ENCODE assay signal across 8 cellular contexts in genomic region chr1:94383966-94384408, GRCh38. TPM values are rescaled to one million over a fixed set of nuclear protein-coding genes. Genes with fewer than 3 reads are reported as not detected.
DNase-seq lines count a peak whose midpoint lies in the region; ATAC-seq, FAIRE-seq and TF ChIP-seq lines count a peak whose summit lies in the region.

No MANE protein-coding gene starts in this region.

- TF ChIP-seq POLR2A in A549 (IDR thresholded peaks at IDR 0.05; ENCODE audit: low read length), result no peak

- TF ChIP-seq RAD21 in A549 (conservative IDR thresholded peaks at IDR 0.05 in 1 of 2, IDR thresholded peaks at IDR 0.05 in 1 of 2), result 0 out of 5 replicates have a peak, but pooled peaks have one; percentile 20 to 32

- H3K9ac ChIP-seq in kidney (ENCODE audit: low read length in 2 of 2), result no peak overlapping the region

- H3K27ac ChIP-seq in A549 (peak overlapping the region; percentile 96 to 97), kidney (ENCODE audit: low read depth in 2 of 2, low read length in 2 of 2) (peak overlapping the region; percentile 75 to 79)

- intact Hi-C loops in kidney (cut with DNase I), result no loop called here

- H3K4me3 ChIP-seq in A549 (no peak overlapping the region), kidney (ENCODE audit: low read length in 2 of 2) (no peak overlapping the region)

- H3K9me3 ChIP-seq in A549 (peaks cover 2% of the 10 kb centered on the region; the same call in 1 of the 3 replicates), kidney (ENCODE audit: control insufficient read depth in 1 of 2, low read length in 2 of 2) (no peaks in the 10 kb centered on the region)

- no peak for TF ChIP-seq CTCF in A549 (IDR thresholded peaks at IDR 0.05)
- TF ChIP-seq CTCF in kidney (IDR thresholded peaks at IDR 0.05; ENCODE audit: borderline replicate concordance, extremely low read depth, insufficient read depth), result no peak

- ATAC-seq in A549 (peak; percentile 98), GM19023 (IDR thresholded peaks at IDR 0.05; ENCODE audit: unreplicated experiment) (peak; percentile 75), HG03354 (IDR thresholded peaks at IDR 0.05; ENCODE audit: poor library complexity, severe bottlenecking, unreplicated experiment) (no peak)

- POLR2A ChIA-PET in A549 (lab: Yijun Ruan, JAX), result interaction anchor here (1.0 to 1.5 kb wide), 2 partner anchors 34 to 36 kb away, joined by 3 to 12 read pairs; partner anchors contain the start of gene ABCD3

- no peaks in the 10 kb centered on the region for H3K36me3 ChIP-seq in kidney (ENCODE audit: control insufficient read depth in 1 of 2, insufficient read depth in 2 of 2, low read length in 2 of 2)

- peak; percentile 49 to 61; a peak in 2 of 5 replicates for TF ChIP-seq EP300 in A549 (IDR thresholded peaks at IDR 0.05)

- CTCF ChIA-PET in A549 (lab: Yijun Ruan, JAX), result interaction anchor here (1.4 to 2.6 kb wide), 3 partner anchors 8 to 338 kb away, joined by 3 to 13 read pairs (median 5); no protein-coding TSS in a partner anchor

- 0% methylated on average over 4 of the region's 4 CpGs for WGBS in A549 (ENCODE audit: missing lambda C conversion rate)

- DNase-seq in A549 (ENCODE audit: low read depth in 1 of 2, low spot score in 1 of 2) (peak; percentile 66 to 93), NCI-H526 (lab: John Stamatoyannopoulos, UW) (peak; percentile 72 to 83), kidney (no peak), NCI-H69 (lab: John Stamatoyannopoulos, UW) (no peak), RKO (ENCODE audit: low spot score) (no peak), cerebellar nuclear complex (lab: John Stamatoyannopoulos, UW) (no peak)

- peak overlapping the region; percentile 74 for H3K4me2 ChIP-seq in A549

- H3K4me1 ChIP-seq in A549 (peaks cover 33% of the 10 kb centered on the region), kidney (ENCODE audit: control insufficient read depth in 1 of 2, insufficient read depth in 1 of 2, low read depth in 1 of 2, low read length in 2 of 2) (peaks cover 14 to 34% of the 10 kb centered on the region in 2 donors)

- FAIRE-seq in A549 (lab: Jason Lieb, UNC), result peak; percentile 49
- FAIRE-seq in kidney (lab: Jason Lieb, UNC), result peak; percentile 94

TF ChIP-seq in A549, 52 proteins besides CTCF, POLR2A, EP300 and RAD21 (continues in another document):
- TF ChIP-seq TP53 (CRISPR knock-in tag; IDR thresholded peaks at IDR 0.05), result no peak
- TF ChIP-seq KDM1A (IDR thresholded peaks at IDR 0.05; ENCODE audit: low read depth), result no peak
- peak; percentile 89 for TF ChIP-seq GATA3 (IDR thresholded peaks at IDR 0.05; ENCODE audit: borderline replicate concordance)
- TF ChIP-seq, protein P1, sequence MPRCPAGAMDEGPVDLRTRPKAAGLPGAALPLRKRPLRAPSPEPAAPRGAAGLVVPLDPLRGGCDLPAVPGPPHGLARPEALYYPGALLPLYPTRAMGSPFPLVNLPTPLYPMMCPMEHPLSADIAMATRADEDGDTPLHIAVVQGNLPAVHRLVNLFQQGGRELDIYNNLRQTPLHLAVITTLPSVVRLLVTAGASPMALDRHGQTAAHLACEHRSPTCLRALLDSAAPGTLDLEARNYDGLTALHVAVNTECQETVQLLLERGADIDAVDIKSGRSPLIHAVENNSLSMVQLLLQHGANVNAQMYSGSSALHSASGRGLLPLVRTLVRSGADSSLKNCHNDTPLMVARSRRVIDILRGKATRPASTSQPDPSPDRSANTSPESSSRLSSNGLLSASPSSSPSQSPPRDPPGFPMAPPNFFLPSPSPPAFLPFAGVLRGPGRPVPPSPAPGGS (IDR thresholded peaks at IDR 0.05), result peak; percentile 38; the same call in 2 of the 3 replicates
- TF ChIP-seq CBX8 (IDR thresholded peaks at IDR 0.05), result no peak
- no peak for TF ChIP-seq RCOR1 (IDR thresholded peaks at IDR 0.05; ENCODE audit: low read depth, low read length)
- TF ChIP-seq NR3C1 (IDR thresholded peaks at IDR 0.05), result no peak
- TF ChIP-seq JUNB (IDR thresholded peaks at IDR 0.05), result peak; percentile 67
- no peak for TF ChIP-seq POLR2AphosphoS2 (conservative IDR thresholded peaks at IDR 0.05; ENCODE audit: low read length)
- no peak for TF ChIP-seq CHD2 (IDR thresholded peaks at IDR 0.05; ENCODE audit: low read length, partially characterized antibody)
- TF ChIP-seq FOSL2 (IDR thresholded peaks at IDR 0.05), result peak; percentile 21; the same call in 1 of the 2 replicates
- TF ChIP-seq FOSL2 (CRISPR knock-in tag; IDR thresholded peaks at IDR 0.05), result peak; percentile 75
- no peak for TF ChIP-seq HOXA7 (CRISPR knock-in tag; IDR thresholded peaks at IDR 0.05)
- TF ChIP-seq BHLHE40 (IDR thresholded peaks at IDR 0.05; ENCODE audit: low read depth, low read length), result no peak
- no peak for TF ChIP-seq ZNF302 (CRISPR knock-in tag; IDR thresholded peaks at IDR 0.05)
- no peak for TF ChIP-seq FOXS1 (CRISPR knock-in tag; IDR thresholded peaks at IDR 0.05)
- no peak for TF ChIP-seq PHF8 (IDR thresholded peaks at IDR 0.05; ENCODE audit: borderline replicate concordance, low read depth)
- no peak for TF ChIP-seq USF2 (IDR thresholded peaks at IDR 0.05)
- TF ChIP-seq RARB (CRISPR knock-in tag; IDR thresholded peaks at IDR 0.05), result no peak
- peak in 1 of 2 experiments; percentile 83; a peak in 2 of 4 replicates for TF ChIP-seq CEBPB (IDR thresholded peaks at IDR 0.05)
- peak; percentile 27; the same call in 1 of the 2 replicates for TF ChIP-seq MAX (IDR thresholded peaks at IDR 0.05)
- no peak for TF ChIP-seq MAZ (IDR thresholded peaks at IDR 0.05; ENCODE audit: borderline replicate concordance, low read depth, low read length)
- TF ChIP-seq ELK1 (IDR thresholded peaks at IDR 0.05; ENCODE audit: low read depth, low read length), result no peak
- no peak for TF ChIP-seq EHMT2 (IDR thresholded peaks at IDR 0.05; ENCODE audit: low read depth)
- no peak for TF ChIP-seq KDM5A (IDR thresholded peaks at IDR 0.05)
- no peak for TF ChIP-seq SREBF2 (IDR thresholded peaks at IDR 0.05)
- no peak for TF ChIP-seq FOSB (CRISPR knock-in tag; IDR thresholded peaks at IDR 0.05)
- TF ChIP-seq NFE2L2 (conservative IDR thresholded peaks at IDR 0.05; ENCODE audit: low read length), result no peak
- no peak for TF ChIP-seq MAFK (IDR thresholded peaks at IDR 0.05; ENCODE audit: partially characterized antibody)
- TF ChIP-seq HOXB13 (CRISPR knock-in tag; IDR thresholded peaks at IDR 0.05; ENCODE audit: low read depth), result no peak
- TF ChIP-seq CBX2 (IDR thresholded peaks at IDR 0.05; ENCODE audit: borderline replicate concordance, low read depth), result no peak
- no peak for TF ChIP-seq EHF (CRISPR knock-in tag; IDR thresholded peaks at IDR 0.05)
- TF ChIP-seq, protein P2, sequence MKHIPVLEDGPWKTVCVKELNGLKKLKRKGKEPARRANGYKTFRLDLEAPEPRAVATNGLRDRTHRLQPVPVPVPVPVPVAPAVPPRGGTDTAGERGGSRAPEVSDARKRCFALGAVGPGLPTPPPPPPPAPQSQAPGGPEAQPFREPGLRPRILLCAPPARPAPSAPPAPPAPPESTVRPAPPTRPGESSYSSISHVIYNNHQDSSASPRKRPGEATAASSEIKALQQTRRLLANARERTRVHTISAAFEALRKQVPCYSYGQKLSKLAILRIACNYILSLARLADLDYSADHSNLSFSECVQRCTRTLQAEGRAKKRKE (CRISPR knock-in tag; IDR thresholded peaks at IDR 0.05; ENCODE audit: low read depth), result no peak
- peak; percentile 69 to 72; a peak in 2 of 5 replicates for TF ChIP-seq JUN (IDR thresholded peaks at IDR 0.05)
- TF ChIP-seq HEYL (CRISPR knock-in tag; IDR thresholded peaks at IDR 0.05), result no peak

RNA-seq across cellular contexts. Expression of gene ABCD3, which starts 34.2 kb away (rescaled TPM):
- polyA plus RNA-seq in A549 (2011; rRNA removed) (34.5 and 44.8 TPM in 2 replicates), A549 (2017; fragmentation: RNase III; extraction: RNeasy Plus Mini Kit Qiagen cat#74134 plus additional on column Dnase treatment) (31.3 to 34.1 TPM (median 32.3 TPM) in 3 replicates), kidney (ENCODE audit: insufficient read depth, low read depth, low replicate concordance) (43.2 TPM)
- polyA plus RNA-seq in A549 (2012; cell fraction: cytosol; rRNA removed), result 7.3 and 8.0 TPM in 2 replicates
- 4.2 and 9.3 TPM in 2 replicates for polyA plus RNA-seq in A549 (2012; cell fraction: nucleus; rRNA removed)
- 17.1 and 18.0 TPM in 2 replicates for polyA minus RNA-seq in A549 (2011; rRNA and poly(A)+ RNA removed)
- total RNA-seq in kidney, result 65.1 TPM

Comparison
In these comparisons a context has a peak if more than half of its experiments do, and no peak if none do; other contexts are left out.
1. DNase-seq: peak in A549 (2 of 2) and NCI-H526 (2 of 2); none in kidney (single experiment), NCI-H69 (single experiment), RKO (single experiment) and cerebellar nuclear complex (0 of 2).